23 cellular contexts compared by ENCODE assay signal in genomic region chr10:44258019-44258418, GRCh38.
DNase-seq lines count a peak whose midpoint lies in the region; ATAC-seq and TF ChIP-seq lines count a peak whose summit lies in the region.
"Had no signal": no experiment of that assay in that cellular context is flagged by ENCODE, and none has a peak within 500 bp of the region (broad histone marks: within the 10 kb centered on the region; RNA-seq: fewer than 3 reads in every experiment).

No MANE protein-coding gene starts in this region.

- no peak overlapping the region for H3K27ac ChIP-seq in GM23338 (ENCODE audit: low read depth)
- H3K27ac ChIP-seq: A549 had no signal

- H4K20me1 ChIP-seq in GM23338 (replicated peaks; ENCODE audit: insufficient read depth): no peaks in the 10 kb centered on the region

- no peaks in the 10 kb centered on the region for H3K36me3 ChIP-seq in GM23338 (ENCODE audit: insufficient read depth)

- POLR2A ChIA-PET in WTC11 (lab: Charles Lee): no interaction called here

- TF ChIP-seq CTCF in GM23338 (conservative IDR thresholded peaks at IDR 0.05; ENCODE audit: low read depth in 2 of 2) (peak; percentile 15 to 29; a peak in 2 of 4 replicates), WTC11 (IDR thresholded peaks at IDR 0.05) (no peak)

- no peaks in the 10 kb centered on the region for H3F3A ChIP-seq in GM23338 (replicated peaks; ENCODE audit: low read depth)

- H3K9me3 Mint-ChIP-seq in GM23338 (peaks cover under 1% of the 10 kb centered on the region; the same call in 1 of the 3 replicates), WTC11 (peaks cover 6% of the 10 kb centered on the region)
- H3K9me3 Mint-ChIP-seq in stimulated activated naive CD8-positive, alpha-beta T cell treated with anti-CD3 and anti-CD28 coated beads, Interleukin-15, amount 100 ng/mL, for 72 hours: no peaks in the 10 kb centered on the region

- no peaks in the 10 kb centered on the region for H3K79me2 ChIP-seq in GM23338 (replicated peaks; ENCODE audit: insufficient read depth)

- H3K27me3 Mint-ChIP-seq in GM23338 (ENCODE audit: insufficient read depth, low read depth, poor library complexity): peaks cover 11% of the 10 kb centered on the region
- no peaks in the 10 kb centered on the region for H3K27me3 Mint-ChIP-seq in WTC11 (ENCODE audit: low read depth)
- no peaks in the 10 kb centered on the region for H3K27me3 Mint-ChIP-seq in stimulated activated naive CD8-positive, alpha-beta T cell treated with anti-CD3 and anti-CD28 coated beads, Interleukin-15, amount 100 ng/mL, for 72 hours
- H3K27me3 Mint-ChIP-seq: B cell had no signal

- H3K36me3 Mint-ChIP-seq in GM23338 (ENCODE audit: low read depth): peaks cover 2% of the 10 kb centered on the region; the same call in 1 of the 3 replicates
- no peaks in the 10 kb centered on the region for H3K36me3 Mint-ChIP-seq in WTC11
- H3K36me3 Mint-ChIP-seq: CD14-positive monocyte had no signal

- no peak overlapping the region for H3K4me3 Mint-ChIP-seq in GM23338
- H3K4me3 Mint-ChIP-seq in WTC11: no peak overlapping the region
- no peak overlapping the region for H3K4me3 Mint-ChIP-seq in stimulated activated naive CD8-positive, alpha-beta T cell treated with anti-CD3 and anti-CD28 coated beads, Interleukin-15, amount 100 ng/mL, for 72 hours
- H3K4me3 Mint-ChIP-seq: B cell, CD14-positive monocyte had no signal

- peaks cover 17% of the 10 kb centered on the region for H3K9me2 ChIP-seq in GM23338 (ENCODE audit: insufficient read depth)
- H3K9me2 ChIP-seq: SK-N-SH had no signal

- no peak overlapping the region for H3K4me2 ChIP-seq in GM23338
- H3K4me2 ChIP-seq: A549, SK-N-SH had no signal

- H3K27me3 ChIP-seq in GM23338 (ENCODE audit: insufficient read depth): no peaks in the 10 kb centered on the region

- H2AFZ ChIP-seq in GM23338: no peak overlapping the region

- CTCF ChIA-PET in WTC11 (lab: Charles Lee): no interaction called here

- H3K4me1 Mint-ChIP-seq in GM23338 (peaks cover 15% of the 10 kb centered on the region), WTC11 (peaks cover 17% of the 10 kb centered on the region)
- H3K4me1 Mint-ChIP-seq in stimulated activated naive CD8-positive, alpha-beta T cell treated with anti-CD3 and anti-CD28 coated beads, Interleukin-15, amount 100 ng/mL, for 72 hours: no peaks in the 10 kb centered on the region
- H3K4me1 Mint-ChIP-seq: B cell, CD14-positive monocyte had no signal

- peaks cover 10% of the 10 kb centered on the region; the same call in 1 of the 2 replicates for H3K4me1 ChIP-seq in GM23338 (ENCODE audit: insufficient read depth)
- H3K4me1 ChIP-seq: A549 had no signal

- no peak for DNase-seq in GM23338 (ENCODE audit: low spot score)
- DNase-seq in WTC11 (ENCODE audit: low spot score): no peak
- peak; percentile 43 for DNase-seq in iPS-NIHi7 (ENCODE audit: extremely low spot score)
- no peak for DNase-seq in stimulated activated naive CD8-positive, alpha-beta T cell treated with anti-CD3 and anti-CD28 coated beads, Interleukin-15, amount 100 ng/mL, for 72 hours
- DNase-seq in activated CD4-positive, alpha-beta T cell treated with anti-CD3 and anti-CD28 coated beads for 4 hours: no peak
- DNase-seq: DMS53; GF-D8; GOT3; NCI-H1092 treated with DMSO at 0.1 percent for 48 hours; NCI-H146; NCI-H2029 treated with DMSO at 0.1 percent for 48 hours; NCI-H226; NCI-H524; NCI-H774; NK-92 treated with Interleukin-12 subunit alpha and Interleukin-12 subunit beta, amount 100 ng/mL, for 24 hours; SIG-M5; SK-N-SH had no signal

- ATAC-seq in GM23338: peak; percentile 75
- peak; percentile 77 for ATAC-seq in WTC11
- ATAC-seq in stimulated activated naive CD8-positive, alpha-beta T cell treated with anti-CD3 and anti-CD28 coated beads, Interleukin-15, amount 100 ng/mL, for 72 hours: no peak
- no peak for ATAC-seq in HG03135 (IDR thresholded peaks at IDR 0.05; ENCODE audit: unreplicated experiment)
- no peak for ATAC-seq in HG03460 (IDR thresholded peaks at IDR 0.05; ENCODE audit: unreplicated experiment)
- ATAC-seq: A549, K562 had no signal

- no peak overlapping the region for H3K4me3 ChIP-seq in GM23338
- H3K4me3 ChIP-seq: A549, K562 had no signal

- H3K27ac Mint-ChIP-seq in GM23338 (no peak overlapping the region), WTC11 (no peak overlapping the region)
- H3K27ac Mint-ChIP-seq in stimulated activated naive CD8-positive, alpha-beta T cell treated with anti-CD3 and anti-CD28 coated beads, Interleukin-15, amount 100 ng/mL, for 72 hours: peak overlapping the region; percentile 42 to 61
- H3K27ac Mint-ChIP-seq: B cell, CD14-positive monocyte had no signal

TF ChIP-seq in GM23338, 12 proteins besides CTCF, POLR2A, EP300 and RAD21:
- no peak for TF ChIP-seq NANOG (IDR thresholded peaks at IDR 0.05; ENCODE audit: borderline replicate concordance)
TF ChIP-seq in GM23338: peak in this region for 0.

TF ChIP-seq in WTC11, 78 proteins besides CTCF, POLR2A, EP300 and RAD21 (continues in another document):
- no peak for TF ChIP-seq ZNF423 (CRISPR knock-in tag; IDR thresholded peaks at IDR 0.05)
- TF ChIP-seq, protein P1, sequence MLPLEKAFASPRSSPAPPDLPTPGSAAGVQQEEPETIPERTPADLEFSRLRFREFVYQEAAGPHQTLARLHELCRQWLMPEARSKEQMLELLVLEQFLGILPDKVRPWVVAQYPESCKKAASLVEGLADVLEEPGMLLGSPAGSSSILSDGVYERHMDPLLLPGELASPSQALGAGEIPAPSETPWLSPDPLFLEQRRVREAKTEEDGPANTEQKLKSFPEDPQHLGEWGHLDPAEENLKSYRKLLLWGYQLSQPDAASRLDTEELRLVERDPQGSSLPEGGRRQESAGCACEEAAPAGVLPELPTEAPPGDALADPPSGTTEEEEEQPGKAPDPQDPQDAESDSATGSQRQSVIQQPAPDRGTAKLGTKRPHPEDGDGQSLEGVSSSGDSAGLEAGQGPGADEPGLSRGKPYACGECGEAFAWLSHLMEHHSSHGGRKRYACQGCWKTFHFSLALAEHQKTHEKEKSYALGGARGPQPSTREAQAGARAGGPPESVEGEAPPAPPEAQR (CRISPR knock-in tag; IDR thresholded peaks at IDR 0.05): no peak
- no peak for TF ChIP-seq EMX1 (CRISPR knock-in tag; IDR thresholded peaks at IDR 0.05)
- TF ChIP-seq, protein P2, sequence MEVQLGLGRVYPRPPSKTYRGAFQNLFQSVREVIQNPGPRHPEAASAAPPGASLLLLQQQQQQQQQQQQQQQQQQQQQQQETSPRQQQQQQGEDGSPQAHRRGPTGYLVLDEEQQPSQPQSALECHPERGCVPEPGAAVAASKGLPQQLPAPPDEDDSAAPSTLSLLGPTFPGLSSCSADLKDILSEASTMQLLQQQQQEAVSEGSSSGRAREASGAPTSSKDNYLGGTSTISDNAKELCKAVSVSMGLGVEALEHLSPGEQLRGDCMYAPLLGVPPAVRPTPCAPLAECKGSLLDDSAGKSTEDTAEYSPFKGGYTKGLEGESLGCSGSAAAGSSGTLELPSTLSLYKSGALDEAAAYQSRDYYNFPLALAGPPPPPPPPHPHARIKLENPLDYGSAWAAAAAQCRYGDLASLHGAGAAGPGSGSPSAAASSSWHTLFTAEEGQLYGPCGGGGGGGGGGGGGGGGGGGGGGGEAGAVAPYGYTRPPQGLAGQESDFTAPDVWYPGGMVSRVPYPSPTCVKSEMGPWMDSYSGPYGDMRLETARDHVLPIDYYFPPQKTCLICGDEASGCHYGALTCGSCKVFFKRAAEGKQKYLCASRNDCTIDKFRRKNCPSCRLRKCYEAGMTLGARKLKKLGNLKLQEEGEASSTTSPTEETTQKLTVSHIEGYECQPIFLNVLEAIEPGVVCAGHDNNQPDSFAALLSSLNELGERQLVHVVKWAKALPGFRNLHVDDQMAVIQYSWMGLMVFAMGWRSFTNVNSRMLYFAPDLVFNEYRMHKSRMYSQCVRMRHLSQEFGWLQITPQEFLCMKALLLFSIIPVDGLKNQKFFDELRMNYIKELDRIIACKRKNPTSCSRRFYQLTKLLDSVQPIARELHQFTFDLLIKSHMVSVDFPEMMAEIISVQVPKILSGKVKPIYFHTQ (CRISPR knock-in tag; IDR thresholded peaks at IDR 0.05): no peak
- TF ChIP-seq ZBTB43 (CRISPR knock-in tag; IDR thresholded peaks at IDR 0.05): no peak
- no peak for TF ChIP-seq CDX4 (CRISPR knock-in tag; IDR thresholded peaks at IDR 0.05; ENCODE audit: borderline replicate concordance)
- TF ChIP-seq ZNF416 (CRISPR knock-in tag; IDR thresholded peaks at IDR 0.05): no peak
- TF ChIP-seq, protein P3, sequence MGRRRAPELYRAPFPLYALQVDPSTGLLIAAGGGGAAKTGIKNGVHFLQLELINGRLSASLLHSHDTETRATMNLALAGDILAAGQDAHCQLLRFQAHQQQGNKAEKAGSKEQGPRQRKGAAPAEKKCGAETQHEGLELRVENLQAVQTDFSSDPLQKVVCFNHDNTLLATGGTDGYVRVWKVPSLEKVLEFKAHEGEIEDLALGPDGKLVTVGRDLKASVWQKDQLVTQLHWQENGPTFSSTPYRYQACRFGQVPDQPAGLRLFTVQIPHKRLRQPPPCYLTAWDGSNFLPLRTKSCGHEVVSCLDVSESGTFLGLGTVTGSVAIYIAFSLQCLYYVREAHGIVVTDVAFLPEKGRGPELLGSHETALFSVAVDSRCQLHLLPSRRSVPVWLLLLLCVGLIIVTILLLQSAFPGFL (CRISPR knock-in tag; IDR thresholded peaks at IDR 0.05; ENCODE audit: borderline replicate concordance): no peak
- TF ChIP-seq, protein P4, sequence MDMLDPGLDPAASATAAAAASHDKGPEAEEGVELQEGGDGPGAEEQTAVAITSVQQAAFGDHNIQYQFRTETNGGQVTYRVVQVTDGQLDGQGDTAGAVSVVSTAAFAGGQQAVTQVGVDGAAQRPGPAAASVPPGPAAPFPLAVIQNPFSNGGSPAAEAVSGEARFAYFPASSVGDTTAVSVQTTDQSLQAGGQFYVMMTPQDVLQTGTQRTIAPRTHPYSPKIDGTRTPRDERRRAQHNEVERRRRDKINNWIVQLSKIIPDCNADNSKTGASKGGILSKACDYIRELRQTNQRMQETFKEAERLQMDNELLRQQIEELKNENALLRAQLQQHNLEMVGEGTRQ (CRISPR knock-in tag; IDR thresholded peaks at IDR 0.05): no peak
- no peak for TF ChIP-seq CREM (CRISPR knock-in tag; IDR thresholded peaks at IDR 0.05)

Comparison
In these comparisons a context has a peak if more than half of its experiments do, and no peak if none do; other contexts are left out.
1. ATAC-seq: peak in GM23338 (single experiment) and WTC11 (single experiment); none in stimulated activated naive CD8-positive, alpha-beta T cell treated with anti-CD3 and anti-CD28 coated beads, Interleukin-15, amount 100 ng/mL, for 72 hours (single experiment), HG03135 (single experiment) and HG03460 (single experiment).
2. H3K27ac Mint-ChIP-seq: peak in stimulated activated naive CD8-positive, alpha-beta T cell treated with anti-CD3 and anti-CD28 coated beads, Interleukin-15, amount 100 ng/mL, for 72 hours (2 of 2); none in GM23338 (single experiment) and WTC11 (single experiment).